11 cellular contexts compared by ENCODE assay signal in the genomic region with DNA sequence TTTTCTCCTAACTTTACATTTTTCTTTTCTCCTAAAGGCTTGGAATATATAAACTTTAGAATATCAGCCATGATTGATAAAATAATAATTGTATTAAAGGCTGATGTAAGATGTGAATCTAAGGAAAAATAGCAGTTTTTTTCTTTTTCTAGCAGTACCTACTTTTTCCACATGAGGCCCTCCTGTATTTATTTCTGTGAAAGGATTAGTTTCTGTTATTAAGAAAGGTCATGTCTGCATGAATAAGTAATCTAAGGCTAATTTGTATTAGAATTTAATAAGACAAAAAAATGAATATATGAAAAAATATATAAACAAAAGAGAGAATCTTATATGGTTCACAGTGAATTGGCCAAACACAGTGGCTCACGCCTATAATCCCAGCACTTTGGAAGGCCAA.
DNase-seq lines count a peak whose midpoint lies in the region; ATAC-seq, FAIRE-seq and TF ChIP-seq lines count a peak whose summit lies in the region.
"Had no signal": no experiment of that assay in that cellular context is flagged by ENCODE, and none has a peak within 500 bp of the region (broad histone marks: within the 10 kb centered on the region; RNA-seq: fewer than 3 reads in every experiment).

No MANE protein-coding gene starts in this region.

- H3K27me3 ChIP-seq in KMS-11 (ENCODE audit: insufficient read depth, low read depth) (no peaks in the 10 kb centered on the region), GM12878 (replicated peaks in 1 of 2; ENCODE audit: control insufficient read depth in 2 of 2, insufficient read depth in 2 of 2, low read length in 1 of 2) (no peaks in the 10 kb centered on the region), lower lobe of right lung (ENCODE audit: low read depth) (no peaks in the 10 kb centered on the region)
- H3K27me3 ChIP-seq: tibial nerve had no signal

- peak; percentile 58 for TF ChIP-seq RAD21 in GM12878 (IDR thresholded peaks at IDR 0.05; ENCODE audit: insufficient read depth, low read depth, low read length)

- intact Hi-C loops in CD14-positive monocyte (cut with micrococcal nuclease) (no loop called here), GM12878 (cut with micrococcal nuclease; ENCODE audit: unreplicated experiment) (loop anchor here (5.0 kb wide), 2 partner anchors 243 to 303 kb away; no protein-coding TSS in a partner anchor), lower lobe of right lung (cut with DNase I) (no loop called here)

- no peaks in the 10 kb centered on the region; the same call in 1 of the 2 replicates for H4K20me1 ChIP-seq in KMS-11 (ENCODE audit: insufficient read depth)
- no peaks in the 10 kb centered on the region for H4K20me1 ChIP-seq in GM12878 (ENCODE audit: control insufficient read depth, insufficient read depth)

- H3K27ac Mint-ChIP-seq in CD14-positive monocyte: no peak overlapping the region

- no peak overlapping the region for H3K27ac ChIP-seq in KMS-11
- H3K27ac ChIP-seq in GM12878 (ENCODE audit: control insufficient read depth, insufficient read depth): no peak overlapping the region
- H3K27ac ChIP-seq in lower lobe of right lung: no peak overlapping the region
- H3K27ac ChIP-seq: tibial nerve had no signal

- TF ChIP-seq CTCF in CD14-positive monocyte (IDR thresholded peaks at IDR 0.05) (peak; percentile 12), KMS-11 (conservative IDR thresholded peaks at IDR 0.05; ENCODE audit: low read depth, low read length) (peak; percentile 55; the same call in 1 of the 2 replicates), GM12878 (IDR thresholded peaks at IDR 0.05 in 2 of 3, conservative IDR thresholded peaks at IDR 0.05 in 1 of 3; ENCODE audit: control insufficient read depth in 2 of 3, extremely low read depth in 1 of 3, insufficient read depth in 1 of 3, low read depth in 3 of 3, low read length in 3 of 3) (peak in 1 of 3 experiments; percentile 28; a peak in 2 of 6 replicates), lower lobe of right lung (IDR thresholded peaks at IDR 0.05) (peak; percentile 30)

- no peak overlapping the region for H3K4me3 Mint-ChIP-seq in CD14-positive monocyte

- RAD21 ChIA-PET in GM12878 (lab: Charles Lee; ENCODE audit: unreplicated experiment): no interaction called here

- H3K79me2 ChIP-seq in KMS-11 (ENCODE audit: insufficient read depth, low read depth): no peaks in the 10 kb centered on the region
- no peaks in the 10 kb centered on the region for H3K79me2 ChIP-seq in GM12878 (ENCODE audit: control insufficient read depth, insufficient read depth, low read length)

- H2AFZ ChIP-seq in KMS-11 (ENCODE audit: low read depth): no peak overlapping the region
- no peak overlapping the region for H2AFZ ChIP-seq in GM12878 (ENCODE audit: control insufficient read depth, low read depth, low read length)

- in situ Hi-C loops in GM12878 (cut with MboI): no loop called here

- FAIRE-seq in GM12878 (lab: Jason Lieb, UNC): no peak

- no peak for TF ChIP-seq POLR2A in GM12878 (IDR thresholded peaks at IDR 0.05; ENCODE audit: low read depth, low read length)

- H3K9ac ChIP-seq in KMS-11: no peak overlapping the region
- no peak overlapping the region for H3K9ac ChIP-seq in GM12878 (ENCODE audit: control insufficient read depth, insufficient read depth, low read length)

- H3K9me3 ChIP-seq in GM12878 (replicated peaks; ENCODE audit: control insufficient read depth, insufficient read depth, low read length) (no peaks in the 10 kb centered on the region), lower lobe of right lung (no peaks in the 10 kb centered on the region)
- H3K9me3 ChIP-seq: tibial nerve had no signal

- H3K4me3 ChIP-seq in KMS-11 (IDR thresholded peaks at IDR 0.05; ENCODE audit: insufficient read depth, low read depth, low read length) (no peak overlapping the region), GM12878 (no peak overlapping the region), lower lobe of right lung (no peak overlapping the region)
- H3K4me3 ChIP-seq: tibial nerve had no signal

- H3K36me3 ChIP-seq in KMS-11 (ENCODE audit: insufficient read depth): no peaks in the 10 kb centered on the region
- H3K36me3 ChIP-seq in GM12878 (ENCODE audit: control insufficient read depth in 2 of 2, insufficient read depth in 2 of 2, low read length in 1 of 2): no peaks in the 10 kb centered on the region
- no peaks in the 10 kb centered on the region for H3K36me3 ChIP-seq in lower lobe of right lung

- CTCF ChIA-PET in GM12878 (lab: Yijun Ruan, JAX): interaction anchor here (1.7 to 1.8 kb wide), 2 partner anchors 241 to 295 kb away, joined by 8 read pairs; no protein-coding TSS in a partner anchor

- ATAC-seq in GM12878 (no peak), lower lobe of right lung (no peak)

- 82% methylated on average over 1 of the region's 1 CpG for WGBS in GM12878 (ENCODE audit: insufficient coverage, insufficient replicate concordance, low lambda C conversion rate, missing lambda C conversion rate)

- SMC1A ChIA-PET in GM12878 (lab: Charles Lee; ENCODE audit: uncharacterized antibody, unreplicated experiment): interaction anchor here (1.8 to 2.0 kb wide), 2 partner anchors 294 to 303 kb away, joined by 4 read pairs; no protein-coding TSS in a partner anchor

- H3K4me1 Mint-ChIP-seq in CD14-positive monocyte: no peaks in the 10 kb centered on the region

- no peak overlapping the region for H3K4me2 ChIP-seq in KMS-11
- H3K4me2 ChIP-seq in GM12878 (ENCODE audit: control insufficient read depth, insufficient read depth): no peak overlapping the region

- no peaks in the 10 kb centered on the region for H3K27me3 Mint-ChIP-seq in CD14-positive monocyte (ENCODE audit: low read depth in 3 of 3)

- DNase-seq in CD14-positive monocyte (ENCODE audit: low spot score) (no peak), GM12878 (ENCODE audit: low read depth, low spot score) (no peak), lower lobe of right lung (no peak), NCI-H146 treated with DMSO at 0.1 percent for 48 hours (lab: John Stamatoyannopoulos, UW; ENCODE audit: unreplicated experiment) (no peak), ecto neural progenitor cell (ENCODE audit: low spot score) (no peak), GOT3 (lab: John Stamatoyannopoulos, UW) (no peak), GDM1 (lab: John Stamatoyannopoulos, UW) (no peak)
- DNase-seq: activated naive CD4-positive, alpha-beta T cell; MV-4-11 had no signal

- no peak for TF ChIP-seq EP300 in GM12878 (IDR thresholded peaks at IDR 0.05; ENCODE audit: borderline replicate concordance in 1 of 2, control insufficient read depth in 1 of 2, low read depth in 2 of 2, low read length in 2 of 2)

- H3K36me3 Mint-ChIP-seq in CD14-positive monocyte: no peaks in the 10 kb centered on the region

- BruUV-seq in GM12878 (replicated peaks; lab: Mats Ljungman, UMichigan): no TSS peak

- POLR2A ChIA-PET in GM12878 (lab: Charles Lee): no interaction called here

- H3K4me1 ChIP-seq in KMS-11 (ENCODE audit: low read depth, poor library complexity, severe bottlenecking) (no peaks in the 10 kb centered on the region), GM12878 (ENCODE audit: control insufficient read depth, insufficient read depth, low read length) (no peaks in the 10 kb centered on the region), lower lobe of right lung (no peaks in the 10 kb centered on the region)
- H3K4me1 ChIP-seq: tibial nerve had no signal

- H3K9me3 Mint-ChIP-seq in CD14-positive monocyte: peaks cover 0 to 3% (median 0%) of the 10 kb centered on the region in 7 donors

TF ChIP-seq in GM12878, 131 proteins besides CTCF, POLR2A, EP300 and RAD21 (continues in another document):
- no peak for TF ChIP-seq HDGF (IDR thresholded peaks at IDR 0.05)
- TF ChIP-seq, protein P1, sequence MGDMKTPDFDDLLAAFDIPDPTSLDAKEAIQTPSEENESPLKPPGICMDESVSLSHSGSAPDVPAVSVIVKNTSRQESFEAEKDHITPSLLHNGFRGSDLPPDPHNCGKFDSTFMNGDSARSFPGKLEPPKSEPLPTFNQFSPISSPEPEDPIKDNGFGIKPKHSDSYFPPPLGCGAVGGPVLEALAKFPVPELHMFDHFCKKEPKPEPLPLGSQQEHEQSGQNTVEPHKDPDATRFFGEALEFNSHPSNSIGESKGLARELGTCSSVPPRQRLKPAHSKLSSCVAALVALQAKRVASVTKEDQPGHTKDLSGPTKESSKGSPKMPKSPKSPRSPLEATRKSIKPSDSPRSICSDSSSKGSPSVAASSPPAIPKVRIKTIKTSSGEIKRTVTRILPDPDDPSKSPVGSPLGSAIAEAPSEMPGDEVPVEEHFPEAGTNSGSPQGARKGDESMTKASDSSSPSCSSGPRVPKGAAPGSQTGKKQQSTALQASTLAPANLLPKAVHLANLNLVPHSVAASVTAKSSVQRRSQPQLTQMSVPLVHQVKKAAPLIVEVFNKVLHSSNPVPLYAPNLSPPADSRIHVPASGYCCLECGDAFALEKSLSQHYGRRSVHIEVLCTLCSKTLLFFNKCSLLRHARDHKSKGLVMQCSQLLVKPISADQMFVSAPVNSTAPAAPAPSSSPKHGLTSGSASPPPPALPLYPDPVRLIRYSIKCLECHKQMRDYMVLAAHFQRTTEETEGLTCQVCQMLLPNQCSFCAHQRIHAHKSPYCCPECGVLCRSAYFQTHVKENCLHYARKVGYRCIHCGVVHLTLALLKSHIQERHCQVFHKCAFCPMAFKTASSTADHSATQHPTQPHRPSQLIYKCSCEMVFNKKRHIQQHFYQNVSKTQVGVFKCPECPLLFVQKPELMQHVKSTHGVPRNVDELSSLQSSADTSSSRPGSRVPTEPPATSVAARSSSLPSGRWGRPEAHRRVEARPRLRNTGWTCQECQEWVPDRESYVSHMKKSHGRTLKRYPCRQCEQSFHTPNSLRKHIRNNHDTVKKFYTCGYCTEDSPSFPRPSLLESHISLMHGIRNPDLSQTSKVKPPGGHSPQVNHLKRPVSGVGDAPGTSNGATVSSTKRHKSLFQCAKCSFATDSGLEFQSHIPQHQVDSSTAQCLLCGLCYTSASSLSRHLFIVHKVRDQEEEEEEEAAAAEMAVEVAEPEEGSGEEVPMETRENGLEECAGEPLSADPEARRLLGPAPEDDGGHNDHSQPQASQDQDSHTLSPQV (IDR thresholded peaks at IDR 0.05): no peak
- no peak for TF ChIP-seq ZZZ3 (IDR thresholded peaks at IDR 0.05; ENCODE audit: control insufficient read depth, insufficient read length, low read depth)
